Comparison of ENCODE assay signal across 17 cellular contexts in genomic region chr19:7250951-7251350, GRCh38.
"Had no signal": no experiment of that assay in that cellular context is flagged by ENCODE, and none has a peak within 500 bp of the region (broad histone marks: within the 10 kb centered on the region; RNA-seq: fewer than 3 reads in every experiment).

No MANE protein-coding gene starts in this region.

- H3K27ac ChIP-seq: pancreas, WERI-Rb-1 had no signal

- H3K4me3 ChIP-seq: lung, pancreas, thyroid gland had no signal

- H3K27me3 Mint-ChIP-seq: activated CD4-positive, alpha-beta T cell treated with anti-CD3 and anti-CD28 coated beads for 36 hours; activated naive CD8-positive, alpha-beta T cell; dendritic cell treated with granulocyte-macrophage colony-stimulating factor and Interleukin-4, amounts not matched to agents 40 ng/mL and 50 ng/mL, for 4 days; T-helper 17 cell had no signal

- H3K36me3 ChIP-seq: pancreas, thyroid gland, WERI-Rb-1 had no signal

- H3K4me1 Mint-ChIP-seq: activated CD4-positive, alpha-beta memory T cell treated with anti-CD3 and anti-CD28 coated beads, Interleukin-2, amount 10 ng/mL, durations not matched to agents 7 days and 5 days; activated CD4-positive, alpha-beta T cell treated with anti-CD3 and anti-CD28 coated beads for 36 hours; brain; central memory CD8-positive, alpha-beta T cell; stimulated activated effector memory CD8-positive, alpha-beta T cell treated with anti-CD3 and anti-CD28 coated beads, Interleukin-12 subunit alpha, Interleukin-12 subunit beta, amount 100 ng/mL, for 72 hours had no signal

- H3K36me3 Mint-ChIP-seq: stimulated activated effector memory CD8-positive, alpha-beta T cell treated with anti-CD3 and anti-CD28 coated beads, Interleukin-12 subunit alpha, Interleukin-12 subunit beta, amount 100 ng/mL, for 72 hours had no signal

- H3K27ac Mint-ChIP-seq: activated CD4-positive, alpha-beta memory T cell treated with anti-CD3 and anti-CD28 coated beads, Interleukin-2, amount 10 ng/mL, durations not matched to agents 7 days and 5 days; activated CD4-positive, alpha-beta T cell treated with anti-CD3 and anti-CD28 coated beads for 36 hours; activated naive CD8-positive, alpha-beta T cell; activated T-cell treated with anti-CD3 and anti-CD28 coated beads, Interleukin-2, amount 50 U/mL, for 24 hours; brain; stimulated activated effector memory CD8-positive, alpha-beta T cell treated with anti-CD3 and anti-CD28 coated beads, Interleukin-12 subunit alpha, Interleukin-12 subunit beta, amount 100 ng/mL, for 72 hours; T-helper 17 cell had no signal

- DNase-seq: activated CD4-positive, alpha-beta memory T cell treated with anti-CD3 and anti-CD28 coated beads, Interleukin-2, amount 10 ng/mL, durations not matched to agents 7 days and 5 days; activated T-cell treated with anti-CD3 and anti-CD28 coated beads, Interleukin-2, amount 50 U/mL, for 24 hours; amniotic stem cell; effector memory CD4-positive, alpha-beta T cell; left colon; midbrain; pancreas; T-helper 17 cell; thyroid gland; WERI-Rb-1 had no signal

- ATAC-seq: activated CD4-positive, alpha-beta T cell treated with anti-CD3 and anti-CD28 coated beads for 36 hours; left colon; pancreas; T-helper 17 cell had no signal

- H3K9me3 ChIP-seq: pancreas, thyroid gland had no signal

- H3K9me3 Mint-ChIP-seq: central memory CD8-positive, alpha-beta T cell; dendritic cell treated with granulocyte-macrophage colony-stimulating factor and Interleukin-4, amounts not matched to agents 40 ng/mL and 50 ng/mL, for 4 days; stimulated activated effector memory CD8-positive, alpha-beta T cell treated with anti-CD3 and anti-CD28 coated beads, Interleukin-12 subunit alpha, Interleukin-12 subunit beta, amount 100 ng/mL, for 72 hours had no signal

- H3K4me3 Mint-ChIP-seq: activated CD4-positive, alpha-beta memory T cell treated with anti-CD3 and anti-CD28 coated beads, Interleukin-2, amount 10 ng/mL, durations not matched to agents 7 days and 5 days; activated CD4-positive, alpha-beta T cell treated with anti-CD3 and anti-CD28 coated beads for 36 hours; activated naive CD8-positive, alpha-beta T cell; activated T-cell treated with anti-CD3 and anti-CD28 coated beads, Interleukin-2, amount 50 U/mL, for 24 hours; brain; central memory CD8-positive, alpha-beta T cell; dendritic cell treated with granulocyte-macrophage colony-stimulating factor and Interleukin-4, amounts not matched to agents 40 ng/mL and 50 ng/mL, for 4 days; stimulated activated effector memory CD8-positive, alpha-beta T cell treated with anti-CD3 and anti-CD28 coated beads, Interleukin-12 subunit alpha, Interleukin-12 subunit beta, amount 100 ng/mL, for 72 hours; T-helper 17 cell had no signal

- H3K27me3 ChIP-seq: pancreas, thyroid gland had no signal
